ENCODE assay signal across 8 cellular contexts in the genomic region with DNA sequence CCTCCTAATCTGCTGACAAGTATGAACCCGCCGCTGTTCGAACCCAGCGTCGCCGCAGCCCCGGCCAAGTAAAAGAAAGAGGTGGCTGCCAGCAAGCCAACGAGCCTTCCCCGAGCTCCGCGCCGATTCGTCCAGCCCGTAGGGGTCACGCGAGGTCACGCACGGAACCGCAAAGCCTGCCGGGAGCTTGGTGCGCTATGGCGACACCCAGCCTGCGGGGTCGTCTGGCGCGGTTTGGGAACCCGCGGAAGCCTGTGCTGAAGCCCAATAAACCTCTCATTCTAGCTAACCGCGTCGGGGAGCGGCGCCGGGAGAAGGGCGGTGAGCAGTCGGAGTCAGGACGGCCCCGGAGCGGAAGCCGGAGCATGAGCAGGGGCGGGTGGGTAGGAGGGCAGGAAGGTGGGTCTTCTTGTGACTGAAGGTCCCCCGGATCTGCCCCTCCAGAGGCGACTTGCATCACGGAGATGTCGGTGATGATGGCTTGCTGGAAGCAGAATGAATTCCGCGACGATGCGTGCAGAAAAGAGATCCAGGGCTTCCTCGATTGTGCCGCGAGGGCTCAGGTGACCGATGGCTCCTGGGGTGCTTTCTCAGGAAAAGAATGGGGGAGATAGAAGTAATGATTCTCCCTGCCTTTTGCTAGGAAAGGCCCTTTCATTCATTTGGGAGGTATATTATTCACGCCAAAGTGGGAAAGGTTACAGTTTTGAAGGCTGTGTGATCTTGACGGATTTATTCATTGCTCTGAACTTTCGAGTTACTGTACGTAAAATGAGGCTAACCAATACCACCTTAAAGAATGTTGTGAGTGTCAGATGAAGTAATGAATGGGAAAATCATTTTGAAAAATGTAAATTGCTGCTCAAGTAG. TPM values are rescaled to one million over a fixed set of nuclear protein-coding genes. Genes with fewer than 3 reads are reported as not detected.
A peak's percentile ranks its signal among the peaks of the same experiment; 100 is the strongest.
DNase-seq lines count a peak whose midpoint lies in the region; ATAC-seq and TF ChIP-seq lines count a peak whose summit lies in the region.

Gene CHCHD1, plus strand, starts transcription at position 170 of the 870 bp plus-strand sequence. Its CDS starts 28 bp downstream, at position 198.

- no peaks in the 10 kb centered on the region for H3K27me3 Mint-ChIP-seq in CD8-positive, alpha-beta memory T cell
- no peaks in the 10 kb centered on the region for H3K27me3 Mint-ChIP-seq in activated T-cell treated with anti-CD3 and anti-CD28 coated beads, Interleukin-2, amount 50 U/mL, for 24 hours

- TF ChIP-seq CTCF in GM20000 (IDR thresholded peaks at IDR 0.05; ENCODE audit: extremely low read depth, missing control alignments) (no peak), PC-3 (conservative IDR thresholded peaks at IDR 0.05; ENCODE audit: low read depth, low read length) (no peak)

- peak within 1 kb of the TSS; percentile 88 to 99 (median 98) for H3K27ac Mint-ChIP-seq in CD8-positive, alpha-beta memory T cell
- peak within 1 kb of the TSS; percentile 100 for H3K27ac Mint-ChIP-seq in activated T-cell treated with anti-CD3 and anti-CD28 coated beads, Interleukin-2, amount 50 U/mL, for 24 hours

- H3K9ac ChIP-seq in HUES64 (ENCODE audit: low read depth, low read length) (peak within 1 kb of the TSS; percentile 87), PC-3 (ENCODE audit: low read length) (peak within 1 kb of the TSS; percentile 81), muscle layer of colon (ENCODE audit: low read length) (peak within 1 kb of the TSS; percentile 83)

- H3K9me3 Mint-ChIP-seq in CD8-positive, alpha-beta memory T cell, result peaks cover 0 to 3% (median 0%) of the 10 kb centered on the region in 5 donors
- H3K9me3 Mint-ChIP-seq in activated T-cell treated with anti-CD3 and anti-CD28 coated beads, Interleukin-2, amount 50 U/mL, for 24 hours, result no peaks in the 10 kb centered on the region

- H3K9me2 ChIP-seq in PC-3 (replicated peaks; ENCODE audit: low read length), result no peaks in the 10 kb centered on the region

- TSS peak; percentile 32 for BruUV-seq in PC-3 (replicated peaks; lab: Mats Ljungman, UMichigan)

- DNase-seq in CD8-positive, alpha-beta memory T cell, result peak; percentile 85 to 93 (median 90)
- DNase-seq in GM20000 (ENCODE audit: low spot score) (peak; percentile 89), PC-3 (peak; percentile 100)
- DNase-seq in activated T-cell treated with anti-CD3 and anti-CD28 coated beads, Interleukin-2, amount 50 U/mL, for 24 hours, result peak; percentile 96
- DNase-seq in stimulated activated CD8-positive, alpha-beta memory T cell treated with anti-CD3 and anti-CD28 coated beads, Interleukin-7, amount 100 ng/mL, for 1 hour (ENCODE audit: low read depth in 2 of 2), result peak; percentile 75 to 85

- H3F3A ChIP-seq in PC-3 (ENCODE audit: low read length, unreplicated experiment), result peaks cover 14% of the 10 kb centered on the region

- H3K79me2 ChIP-seq in PC-3 (ENCODE audit: low read length), result peaks cover 91% of the 10 kb centered on the region

- peak within 1 kb of the TSS; percentile 86 for H3K4me2 ChIP-seq in PC-3 (ENCODE audit: low read length)

- H3K4me3 Mint-ChIP-seq in CD8-positive, alpha-beta memory T cell, result peak within 1 kb of the TSS; percentile 94 to 100 (median 97)
- peak within 1 kb of the TSS; percentile 99 for H3K4me3 Mint-ChIP-seq in activated T-cell treated with anti-CD3 and anti-CD28 coated beads, Interleukin-2, amount 50 U/mL, for 24 hours

- H3K27me3 ChIP-seq in CD8-positive, alpha-beta memory T cell (ENCODE audit: insufficient read depth, low read length, poor library complexity, severe bottlenecking), result no peaks in the 10 kb centered on the region
- H3K27me3 ChIP-seq in HUES64 (ENCODE audit: insufficient read depth, low read length) (no peaks in the 10 kb centered on the region), PC-3 (ENCODE audit: low read length) (no peaks in the 10 kb centered on the region), esophagus (ENCODE audit: control insufficient read depth in 1 of 2, insufficient read depth in 2 of 2, low read length in 2 of 2) (no peaks in the 10 kb centered on the region), muscle layer of colon (ENCODE audit: control insufficient read depth in 1 of 2, insufficient read depth in 2 of 2, low read length in 2 of 2) (no peaks in the 10 kb centered on the region)

- peaks cover 45% of the 10 kb centered on the region for H3K4me1 ChIP-seq in CD8-positive, alpha-beta memory T cell (ENCODE audit: insufficient read depth, low read length)
- H3K4me1 ChIP-seq in HUES64 (ENCODE audit: insufficient read depth, low read length) (peaks cover 18% of the 10 kb centered on the region), PC-3 (ENCODE audit: insufficient read depth, low read length) (peaks cover 42% of the 10 kb centered on the region), esophagus (ENCODE audit: control insufficient read depth in 2 of 2, insufficient read depth in 2 of 2, low read length in 1 of 2) (peaks cover 0 to 4% of the 10 kb centered on the region in 2 donors), muscle layer of colon (ENCODE audit: insufficient read depth, low read length) (peaks cover 38% of the 10 kb centered on the region)

- H3K27ac ChIP-seq in CD8-positive, alpha-beta memory T cell (ENCODE audit: low read depth, low read length), result peak within 1 kb of the TSS; percentile 81
- H3K27ac ChIP-seq in HUES64 (ENCODE audit: low read depth, low read length) (peak within 1 kb of the TSS; percentile 87), PC-3 (ENCODE audit: low read length) (peak within 1 kb of the TSS; percentile 42), esophagus (ENCODE audit: low read depth in 2 of 2, low read length in 1 of 2) (peak within 1 kb of the TSS; percentile 96 to 98), muscle layer of colon (ENCODE audit: low read depth, low read length) (peak within 1 kb of the TSS; percentile 38)

- CTCF ChIA-PET in CD8-positive, alpha-beta memory T cell (lab: Charles Lee), result interaction anchor here (1.1 to 4.2 kb wide), 8 partner anchors 10 to 98 kb away, joined by 3 to 35 read pairs (median 6); partner anchors contain the start of gene SEC24C
- CTCF ChIA-PET in PC-3 (lab: Charles Lee), result interaction anchor here (1.1 to 2.5 kb wide), 3 partner anchors 35 to 97 kb away, joined by 3 to 10 read pairs (median 9); no protein-coding TSS in a partner anchor

- ATAC-seq in PC-3, result peak; percentile 57

- WGBS in HUES64, result 1% methylated on average over 57 of the region's 57 CpGs
- WGBS in esophagus, 2 donors, result 0 to 1% methylated on average over 57 of the region's 57 CpGs

- no peaks in the 10 kb centered on the region for H3K36me3 ChIP-seq in CD8-positive, alpha-beta memory T cell (ENCODE audit: insufficient read depth, low read length)
- H3K36me3 ChIP-seq in HUES64 (ENCODE audit: insufficient read depth, low read length), result peaks cover 27% of the 10 kb centered on the region
- H3K36me3 ChIP-seq in PC-3 (ENCODE audit: low read depth, low read length), result peaks cover 15% of the 10 kb centered on the region
- peaks cover 0 to 2% of the 10 kb centered on the region in 2 donors for H3K36me3 ChIP-seq in esophagus (ENCODE audit: control insufficient read depth in 2 of 2, insufficient read depth in 2 of 2, low read length in 1 of 2)
- H3K36me3 ChIP-seq in muscle layer of colon (ENCODE audit: insufficient read depth, low read length), result no peaks in the 10 kb centered on the region

- H3K9me3 ChIP-seq in CD8-positive, alpha-beta memory T cell (ENCODE audit: low read length), result no peaks in the 10 kb centered on the region
- H3K9me3 ChIP-seq in HUES64 (ENCODE audit: insufficient read depth, low read depth, low read length) (no peaks in the 10 kb centered on the region), PC-3 (ENCODE audit: low read length) (no peaks in the 10 kb centered on the region), esophagus (ENCODE audit: control insufficient read depth in 2 of 2, insufficient read depth in 1 of 2, low read depth in 1 of 2, low read length in 1 of 2) (no peaks in the 10 kb centered on the region), muscle layer of colon (ENCODE audit: low read length) (no peaks in the 10 kb centered on the region)

- peaks cover 52 to 75% (median 60%) of the 10 kb centered on the region in 3 donors for H3K4me1 Mint-ChIP-seq in CD8-positive, alpha-beta memory T cell
- peaks cover 58% of the 10 kb centered on the region for H3K4me1 Mint-ChIP-seq in activated T-cell treated with anti-CD3 and anti-CD28 coated beads, Interleukin-2, amount 50 U/mL, for 24 hours (ENCODE audit: low read depth)

- peak within 1 kb of the TSS; percentile 74 for H3K4me3 ChIP-seq in CD8-positive, alpha-beta memory T cell (ENCODE audit: low read length)
- H3K4me3 ChIP-seq in HUES64 (ENCODE audit: low read length) (peak within 1 kb of the TSS; percentile 81), PC-3 (ENCODE audit: low read length) (peak within 1 kb of the TSS; percentile 66), esophagus (ENCODE audit: low read depth in 1 of 2, low read length in 2 of 2) (peak within 1 kb of the TSS; percentile 63 to 86), muscle layer of colon (ENCODE audit: low read depth in 1 of 2, low read length in 2 of 2) (peak within 1 kb of the TSS; percentile 22 to 93)

- 0 out of 2 replicates have a peak, but pooled peaks cover 12% of the 10 kb centered on the region for H4K20me1 ChIP-seq in PC-3 (ENCODE audit: low read length)

- H3K36me3 Mint-ChIP-seq in CD8-positive, alpha-beta memory T cell, result peaks cover 0 to 49% (median 2%) of the 10 kb centered on the region in 3 donors
- peaks cover 73% of the 10 kb centered on the region for H3K36me3 Mint-ChIP-seq in activated T-cell treated with anti-CD3 and anti-CD28 coated beads, Interleukin-2, amount 50 U/mL, for 24 hours (ENCODE audit: low read depth)

- intact Hi-C loops in PC-3 (cut with micrococcal nuclease), result loop anchor here (1.0 kb wide), 1 partner anchor 9 kb away; no protein-coding TSS in a partner anchor

- POLR2A ChIA-PET in CD8-positive, alpha-beta memory T cell (lab: Charles Lee), result interaction anchor here (0.6 to 7.3 kb wide), 5 partner anchors 10 to 33 kb away, joined by 3 to 88 read pairs (median 5); a partner anchor contains a TSS
- POLR2A ChIA-PET in PC-3 (lab: Charles Lee; ENCODE audit: unreplicated experiment), result interaction anchor here (0.6 to 1.7 kb wide), 10 partner anchors 9 to 205 kb away, joined by 3 to 13 read pairs (median 4); a partner anchor contains a TSS

- H2AFZ ChIP-seq in PC-3 (ENCODE audit: low read length), result peak within 1 kb of the TSS; percentile 78

RNA-seq across cellular contexts. Expression of gene CHCHD1, which starts in this region (rescaled TPM):
- 10 to 100 TPM; 35.8 to 37.2 TPM for total RNA-seq in CD8-positive, alpha-beta memory T cell
- polyA plus RNA-seq in CD8-positive, alpha-beta memory T cell, result 52.6 TPM
- polyA plus RNA-seq in HUES64 (2013, experiment 1 of 2), result 91.6 TPM
- 82.2 TPM for polyA plus RNA-seq in HUES64 (2013, experiment 2 of 2)
- total RNA-seq in PC-3 (2014; rRNA removed), result 199 and 238 TPM in 2 replicates
- 10 to 100 TPM; 53.5 to 63.5 TPM for polyA plus RNA-seq in esophagus

Comparison
In these comparisons a context has a peak if more than half of its experiments do, and no peak if none do; other contexts are left out.
1. Peak in every context shown above with its lines: DNase-seq, ATAC-seq, H3K4me3 ChIP-seq and H3K27ac ChIP-seq.
2. H3K27ac ChIP-seq: peak in every context shown above with its lines; median percentile 97 in esophagus; 87 in HUES64; 81 in CD8-positive, alpha-beta memory T cell; 42 in PC-3; 38 in muscle layer of colon.